1 cellular context compared by ENCODE assay signal in the genomic region with DNA sequence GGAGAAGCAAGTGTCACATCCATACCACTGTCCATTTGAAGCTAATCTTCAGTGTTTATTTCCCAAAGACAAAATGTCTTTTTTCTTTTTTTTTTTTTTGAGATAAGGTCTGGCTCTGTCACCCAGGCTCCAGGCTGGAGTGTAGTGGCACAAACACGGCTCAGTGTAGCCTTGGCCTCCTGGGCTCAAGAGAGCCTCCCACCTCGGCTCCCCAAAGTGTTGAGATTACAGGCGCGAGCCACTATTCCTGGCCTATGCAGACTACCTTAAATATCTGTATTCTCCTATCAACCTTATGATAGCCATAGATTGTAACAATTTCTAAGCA.
TF ChIP-seq lines count a peak whose summit lies in the region.

No MANE protein-coding gene starts in this region.

TF ChIP-seq in neural cell, 6 proteins besides CTCF, POLR2A, EP300 and RAD21:
- no peak for TF ChIP-seq EZH2 (IDR thresholded peaks at IDR 0.05; ENCODE audit: borderline replicate concordance, insufficient read depth, low read length, poor library complexity, severe bottlenecking)
- TF ChIP-seq SMC3 (conservative IDR thresholded peaks at IDR 0.05; ENCODE audit: poor library complexity), result no peak
- no peak for TF ChIP-seq POLR2AphosphoS5 (IDR thresholded peaks at IDR 0.05)
- no peak for TF ChIP-seq TAF1 (IDR thresholded peaks at IDR 0.05; ENCODE audit: low read depth)
- TF ChIP-seq, protein P1, sequence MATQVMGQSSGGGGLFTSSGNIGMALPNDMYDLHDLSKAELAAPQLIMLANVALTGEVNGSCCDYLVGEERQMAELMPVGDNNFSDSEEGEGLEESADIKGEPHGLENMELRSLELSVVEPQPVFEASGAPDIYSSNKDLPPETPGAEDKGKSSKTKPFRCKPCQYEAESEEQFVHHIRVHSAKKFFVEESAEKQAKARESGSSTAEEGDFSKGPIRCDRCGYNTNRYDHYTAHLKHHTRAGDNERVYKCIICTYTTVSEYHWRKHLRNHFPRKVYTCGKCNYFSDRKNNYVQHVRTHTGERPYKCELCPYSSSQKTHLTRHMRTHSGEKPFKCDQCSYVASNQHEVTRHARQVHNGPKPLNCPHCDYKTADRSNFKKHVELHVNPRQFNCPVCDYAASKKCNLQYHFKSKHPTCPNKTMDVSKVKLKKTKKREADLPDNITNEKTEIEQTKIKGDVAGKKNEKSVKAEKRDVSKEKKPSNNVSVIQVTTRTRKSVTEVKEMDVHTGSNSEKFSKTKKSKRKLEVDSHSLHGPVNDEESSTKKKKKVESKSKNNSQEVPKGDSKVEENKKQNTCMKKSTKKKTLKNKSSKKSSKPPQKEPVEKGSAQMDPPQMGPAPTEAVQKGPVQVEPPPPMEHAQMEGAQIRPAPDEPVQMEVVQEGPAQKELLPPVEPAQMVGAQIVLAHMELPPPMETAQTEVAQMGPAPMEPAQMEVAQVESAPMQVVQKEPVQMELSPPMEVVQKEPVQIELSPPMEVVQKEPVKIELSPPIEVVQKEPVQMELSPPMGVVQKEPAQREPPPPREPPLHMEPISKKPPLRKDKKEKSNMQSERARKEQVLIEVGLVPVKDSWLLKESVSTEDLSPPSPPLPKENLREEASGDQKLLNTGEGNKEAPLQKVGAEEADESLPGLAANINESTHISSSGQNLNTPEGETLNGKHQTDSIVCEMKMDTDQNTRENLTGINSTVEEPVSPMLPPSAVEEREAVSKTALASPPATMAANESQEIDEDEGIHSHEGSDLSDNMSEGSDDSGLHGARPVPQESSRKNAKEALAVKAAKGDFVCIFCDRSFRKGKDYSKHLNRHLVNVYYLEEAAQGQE (IDR thresholded peaks at IDR 0.05; ENCODE audit: borderline replicate concordance), result no peak
- no peak for TF ChIP-seq MXI1 (conservative IDR thresholded peaks at IDR 0.05; ENCODE audit: poor library complexity, severe bottlenecking)
